In the genomic region with DNA sequence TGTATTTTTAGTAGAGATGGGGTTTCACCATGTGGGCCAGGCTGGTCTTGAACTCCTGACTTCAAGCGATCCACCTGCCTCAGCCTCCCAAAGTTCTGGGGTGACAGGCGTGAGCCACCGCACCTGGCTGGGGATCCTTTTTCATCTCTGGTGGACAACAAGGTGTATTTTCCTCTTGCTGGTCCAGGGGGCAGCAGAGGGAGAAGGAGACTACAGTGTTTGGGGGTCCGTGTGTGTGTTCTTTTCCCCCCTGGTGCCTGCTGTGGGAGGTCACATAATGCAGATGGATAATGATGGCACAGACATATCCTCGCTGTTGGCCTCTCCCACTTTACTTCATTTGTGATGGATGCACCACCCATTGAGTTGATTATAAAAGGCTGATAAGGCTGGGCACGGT, we compare ENCODE assay signal across 18 cellular contexts. TPM values are rescaled to one million over a fixed set of nuclear protein-coding genes. Genes with fewer than 3 reads are reported as not detected.
A peak's percentile ranks its signal among the peaks of the same experiment; 100 is the strongest.
DNase-seq lines count a peak whose midpoint lies in the region; ATAC-seq, FAIRE-seq and TF ChIP-seq lines count a peak whose summit lies in the region.
"Had no signal": no experiment of that assay in that cellular context is flagged by ENCODE, and none has a peak within 500 bp of the region (broad histone marks: within the 10 kb centered on the region; RNA-seq: fewer than 3 reads in every experiment).

No MANE protein-coding gene starts in this region.

- no peak overlapping the region for H3K23ac ChIP-seq in H1 (ENCODE audit: insufficient read length)

- peaks cover 9% of the 10 kb centered on the region; the same call in 1 of the 2 replicates for H3K23me2 ChIP-seq in H1 (ENCODE audit: low read depth, low read length)

- H3K27ac ChIP-seq in H1 (ENCODE audit: low read depth, low read length) (no peak overlapping the region), neural progenitor cell (no peak overlapping the region), right atrium auricular region (no peak overlapping the region)
- H3K27ac ChIP-seq: skin epidermis, tibial artery had no signal

- no peak overlapping the region for H2BK120ac ChIP-seq in H1 (replicated peaks; ENCODE audit: low read depth, low read length)

- H3K4me1 ChIP-seq in H1 (replicated peaks in 1 of 4; ENCODE audit: control insufficient read depth in 3 of 4, insufficient read depth in 4 of 4, low read length in 3 of 4) = no peaks in the 10 kb centered on the region
- H3K4me1 ChIP-seq in neural progenitor cell = no peaks in the 10 kb centered on the region
- no peaks in the 10 kb centered on the region for H3K4me1 ChIP-seq in right atrium auricular region
- H3K4me1 ChIP-seq: tibial artery had no signal

- no peak overlapping the region for H3K14ac ChIP-seq in H1 (ENCODE audit: insufficient read length)

- no peak for TF ChIP-seq POLR2A in H1 (IDR thresholded peaks at IDR 0.05; ENCODE audit: control extremely low read depth in 1 of 2, low read depth in 2 of 2, low read length in 2 of 2)

- no peak overlapping the region for H2AK5ac ChIP-seq in H1 (ENCODE audit: low read depth, low read length)

- peaks cover 16% of the 10 kb centered on the region for H3K36me3 Mint-ChIP-seq in neural progenitor cell
- peaks cover 22% of the 10 kb centered on the region for H3K36me3 Mint-ChIP-seq in activated CD8-positive, alpha-beta T cell treated with anti-CD3 and anti-CD28 coated beads for 36 hours (ENCODE audit: low read depth)

- no peaks in the 10 kb centered on the region for H3K79me2 ChIP-seq in H1 (ENCODE audit: control insufficient read depth in 1 of 2, insufficient read depth in 2 of 2, low read length in 2 of 2)
- H3K79me2 ChIP-seq in neural progenitor cell (ENCODE audit: low read depth) = no peaks in the 10 kb centered on the region

- H4K8ac ChIP-seq in H1 (ENCODE audit: extremely low read depth, insufficient read depth, low read length) = no peak overlapping the region

- H2BK20ac ChIP-seq in H1 (ENCODE audit: low read length) = no peak overlapping the region

- H2AFZ ChIP-seq in H1 (ENCODE audit: low read length) (no peak overlapping the region), neural progenitor cell (replicated peaks) (no peak overlapping the region)

- FAIRE-seq in H1 (lab: Jason Lieb, UNC) = no peak

- POLR2A ChIA-PET in GM10248 (lab: Yijun Ruan, JAX) = no interaction called here
- POLR2A ChIA-PET in H1 (lab: Charles Lee; ENCODE audit: partially characterized antibody) = no interaction called here
- POLR2A ChIA-PET in activated CD8-positive, alpha-beta T cell treated with anti-CD3 and anti-CD28 coated beads for 36 hours (lab: Charles Lee) = no interaction called here

- H4K20me1 ChIP-seq in H1 (replicated peaks in 1 of 2; ENCODE audit: control insufficient read depth in 1 of 2, insufficient read depth in 2 of 2, low read length in 2 of 2) (peaks cover 0 to 2% of the 10 kb centered on the region in 2 experiments), neural progenitor cell (ENCODE audit: low read depth) (no peaks in the 10 kb centered on the region)

- H3K4me3 ChIP-seq in Jurkat, Clone E6-1 (ENCODE audit: low read length) = no peak overlapping the region
- H3K4me3 ChIP-seq in H1 (ENCODE audit: extremely low read depth in 1 of 4, insufficient read depth in 2 of 4, low read depth in 3 of 4, low read length in 4 of 4) = no peak overlapping the region
- H3K4me3 ChIP-seq in neural progenitor cell = no peak overlapping the region
- no peak overlapping the region for H3K4me3 ChIP-seq in right atrium auricular region
- H3K4me3 ChIP-seq: mucosa of descending colon, skin epidermis, tibial artery had no signal

- CTCF ChIA-PET in GM10248 (lab: Yijun Ruan, JAX) = no interaction called here
- CTCF ChIA-PET in H1 (lab: Charles Lee; ENCODE audit: partially characterized antibody) = no interaction called here
- CTCF ChIA-PET in activated CD8-positive, alpha-beta T cell treated with anti-CD3 and anti-CD28 coated beads for 36 hours (lab: Charles Lee) = no interaction called here

- ATAC-seq in activated CD8-positive, alpha-beta T cell treated with anti-CD3 and anti-CD28 coated beads for 36 hours = no peak
- ATAC-seq: activated CD4-positive, alpha-beta T cell treated with anti-CD3 and anti-CD28 coated beads for 36 hours; mucosa of descending colon had no signal

- TF ChIP-seq CTCF in GM10248 (IDR thresholded peaks at IDR 0.05; ENCODE audit: control extremely low read depth, extremely low read depth, low read depth, missing control alignments) = peak; percentile 13
- peak; percentile 42 to 58 (median 43) for TF ChIP-seq CTCF in H1 (IDR thresholded peaks at IDR 0.05; ENCODE audit: control extremely low read depth in 1 of 3, insufficient read depth in 1 of 3, low read depth in 1 of 3, low read length in 3 of 3)
- TF ChIP-seq CTCF in neural progenitor cell (IDR thresholded peaks at IDR 0.05) = peak; percentile 43
- TF ChIP-seq CTCF in right atrium auricular region (IDR thresholded peaks at IDR 0.05) = no peak
- TF ChIP-seq CTCF in activated CD8-positive, alpha-beta T cell treated with anti-CD3 and anti-CD28 coated beads for 36 hours (IDR thresholded peaks at IDR 0.05) = no peak

- no peaks in the 10 kb centered on the region for H3K9me3 Mint-ChIP-seq in neural progenitor cell
- no peaks in the 10 kb centered on the region for H3K9me3 Mint-ChIP-seq in activated CD8-positive, alpha-beta T cell treated with anti-CD3 and anti-CD28 coated beads for 36 hours
- H3K9me3 Mint-ChIP-seq: T-helper 2 cell treated with Interferon-gamma antibody and Interleukin-4, amounts not matched to agents 5 μg/mL and 100 μg/mL, for 36 hours had no signal

- no peaks in the 10 kb centered on the region for H3K27me3 ChIP-seq in H1 (replicated peaks in 1 of 4; ENCODE audit: control insufficient read depth in 3 of 4, extremely low read depth in 1 of 4, insufficient read depth in 3 of 4, low read length in 3 of 4)
- H3K27me3 ChIP-seq in neural progenitor cell = no peaks in the 10 kb centered on the region
- H3K27me3 ChIP-seq in right atrium auricular region = no peaks in the 10 kb centered on the region
- H3K27me3 ChIP-seq: tibial artery had no signal

- TF ChIP-seq EP300 in H1 (IDR thresholded peaks at IDR 0.05; ENCODE audit: borderline replicate concordance in 1 of 2, low read depth in 2 of 2, low read length in 2 of 2) = no peak

- no peak overlapping the region for H3K18ac ChIP-seq in H1 (ENCODE audit: extremely low read depth, low read length)

- no peak overlapping the region for H3K27ac Mint-ChIP-seq in neural progenitor cell
- H3K27ac Mint-ChIP-seq in activated CD8-positive, alpha-beta T cell treated with anti-CD3 and anti-CD28 coated beads for 36 hours = no peak overlapping the region
- H3K27ac Mint-ChIP-seq: activated CD4-positive, alpha-beta T cell treated with anti-CD3 and anti-CD28 coated beads for 36 hours; activated naive CD8-positive, alpha-beta T cell; T-helper 2 cell treated with Interferon-gamma antibody and Interleukin-4, amounts not matched to agents 5 μg/mL and 100 μg/mL, for 36 hours had no signal

- peaks cover 2% of the 10 kb centered on the region for H3K4me1 Mint-ChIP-seq in neural progenitor cell
- peaks cover 15% of the 10 kb centered on the region for H3K4me1 Mint-ChIP-seq in activated CD8-positive, alpha-beta T cell treated with anti-CD3 and anti-CD28 coated beads for 36 hours (ENCODE audit: low read depth)

- H3K9ac ChIP-seq in H1 (replicated peaks in 1 of 4; ENCODE audit: extremely low read depth in 1 of 4, low read depth in 3 of 4, low read length in 3 of 4) = no peak overlapping the region
- no peak overlapping the region for H3K9ac ChIP-seq in neural progenitor cell

- peaks cover 0 to 7% (median 0%) of the 10 kb centered on the region in 4 experiments; a peak in 1 of 8 replicates for H3K36me3 ChIP-seq in H1 (ENCODE audit: control insufficient read depth in 2 of 4, insufficient read depth in 4 of 4, low read length in 3 of 4)
- no peaks in the 10 kb centered on the region for H3K36me3 ChIP-seq in neural progenitor cell
- H3K36me3 ChIP-seq in right atrium auricular region = no peaks in the 10 kb centered on the region

- no peak overlapping the region for H2BK15ac ChIP-seq in H1 (ENCODE audit: low read length)

- 75% methylated on average over 6 of the region's 6 CpGs; no CpG with 5 or more reads in 1 of the 2 experiments for WGBS in H1 (ENCODE audit: extremely low coverage in 1 of 2, insufficient coverage in 1 of 2, insufficient read length in 1 of 2, insufficient replicate concordance in 2 of 2, low coverage in 1 of 2, low lambda C conversion rate in 2 of 2, missing lambda C conversion rate in 1 of 2), 2 experiments

- no peak overlapping the region for H3K4ac ChIP-seq in H1 (replicated peaks; ENCODE audit: insufficient read length, low read depth, low read length)

- no peaks in the 10 kb centered on the region for H3F3A ChIP-seq in neural progenitor cell (ENCODE audit: low read depth)

- H3K79me1 ChIP-seq in H1 (ENCODE audit: low read depth, low read length) = no peaks in the 10 kb centered on the region

- no peak overlapping the region for H2BK5ac ChIP-seq in H1 (ENCODE audit: low read depth, low read length)

- H3K9me3 ChIP-seq in H1 (ENCODE audit: insufficient read depth in 2 of 2, low read depth in 1 of 2, low read length in 1 of 2) (no peaks in the 10 kb centered on the region), neural progenitor cell (ENCODE audit: low read depth) (no peaks in the 10 kb centered on the region), right atrium auricular region (no peaks in the 10 kb centered on the region)
- H3K9me3 ChIP-seq: mucosa of descending colon, tibial artery had no signal

- no peak overlapping the region for H3K4me3 Mint-ChIP-seq in neural progenitor cell
- H3K4me3 Mint-ChIP-seq in activated CD8-positive, alpha-beta T cell treated with anti-CD3 and anti-CD28 coated beads for 36 hours = no peak overlapping the region
- H3K4me3 Mint-ChIP-seq: activated CD4-positive, alpha-beta T cell treated with anti-CD3 and anti-CD28 coated beads for 36 hours; activated naive CD8-positive, alpha-beta T cell; T-helper 2 cell treated with Interferon-gamma antibody and Interleukin-4, amounts not matched to agents 5 μg/mL and 100 μg/mL, for 36 hours had no signal

- no peak overlapping the region for H4K91ac ChIP-seq in H1 (replicated peaks; ENCODE audit: insufficient read length, low read length)

- TF ChIP-seq RAD21 in H1 (IDR thresholded peaks at IDR 0.05 in 1 of 2, conservative IDR thresholded peaks at IDR 0.05 in 1 of 2; ENCODE audit: low read depth in 2 of 2, low read length in 2 of 2) = peak; percentile 37 to 54

- H4K5ac ChIP-seq in H1 (ENCODE audit: insufficient read length, low read depth, low read length) = no peak overlapping the region

- intact Hi-C loops in activated CD8-positive, alpha-beta T cell treated with anti-CD3 and anti-CD28 coated beads for 36 hours (cut with micrococcal nuclease) = no loop called here

- no peak overlapping the region for H2BK12ac ChIP-seq in H1 (ENCODE audit: low read depth, low read length)

- H3K56ac ChIP-seq in H1 (replicated peaks; ENCODE audit: insufficient read length, low read depth, low read length) = no peak overlapping the region

- H3K27me3 Mint-ChIP-seq in neural progenitor cell (ENCODE audit: insufficient read depth, low read depth) = peaks cover 4% of the 10 kb centered on the region
- no peaks in the 10 kb centered on the region for H3K27me3 Mint-ChIP-seq in activated CD8-positive, alpha-beta T cell treated with anti-CD3 and anti-CD28 coated beads for 36 hours
- H3K27me3 Mint-ChIP-seq: activated CD4-positive, alpha-beta T cell treated with anti-CD3 and anti-CD28 coated beads for 36 hours; activated naive CD8-positive, alpha-beta T cell had no signal

- H3K4me2 ChIP-seq in H1 (ENCODE audit: insufficient read depth in 1 of 2, low read depth in 2 of 2, low read length in 2 of 2) (no peak overlapping the region), neural progenitor cell (no peak overlapping the region)

- no peak for DNase-seq in GM10248 (ENCODE audit: extremely low spot score)
- peak; percentile 28 for DNase-seq in Jurkat, Clone E6-1 (ENCODE audit: low read depth, low spot score)
- peak in 1 of 2 experiments; percentile 63 for DNase-seq in H1 (ENCODE audit: low read depth in 1 of 2, low spot score in 2 of 2)
- peak; percentile 16 for DNase-seq in neural progenitor cell (ENCODE audit: low spot score)
- no peak for DNase-seq in EL
- no peak for DNase-seq in SW 1271 (lab: John Stamatoyannopoulos, UW)
- no peak for DNase-seq in right atrium auricular region (ENCODE audit: low spot score)
- no peak for DNase-seq in activated CD8-positive, alpha-beta T cell treated with anti-CD3 and anti-CD28 coated beads for 36 hours
- DNase-seq: activated CD4-positive, alpha-beta T cell treated with anti-CD3 and anti-CD28 coated beads for 36 hours; activated T-cell treated with anti-CD3 and anti-CD28 coated beads for 4 hours; islet precursor cell; mucosa of descending colon; NCI-H1092 treated with DMSO at 0.1 percent for 48 hours; SHP77; tibial artery had no signal

RNA-seq across cellular contexts. Expression of gene CD99, which starts 39.0 kb away (rescaled TPM):
- polyA plus RNA-seq in Jurkat, Clone E6-1 (2012; ENCODE audit: insufficient read depth, insufficient read length) = 682 TPM
- 46.9 and 47.8 TPM in 2 replicates for total RNA-seq in H1 (2021; fragmentation: NEBNext Ultra II Directional; extraction: Animal tissue kit (Norgen Biotek cat#: 25700))
- polyA plus RNA-seq in H1 (2011; rRNA removed) = 30.1 and 44.0 TPM in 2 replicates
- 33.5 TPM for polyA plus RNA-seq in H1 (2011; cell fraction: cytosol; rRNA removed)
- 29.9 TPM for polyA plus RNA-seq in H1 (2011; cell fraction: nucleus; rRNA removed)
- polyA plus RNA-seq in H1 (2012, experiment 1 of 2) = 71.0 to 90.9 TPM (median 85.7 TPM) in 4 replicates
- 90.6 TPM for polyA plus RNA-seq in H1 (2012, experiment 2 of 2)
- 70.9 TPM for polyA plus RNA-seq in H1 (2013, experiment 1 of 2)
- polyA plus RNA-seq in H1 (2013, experiment 2 of 2) = 85.5 TPM
- polyA minus RNA-seq in H1 (2011; rRNA and poly(A)+ RNA removed) = 10.0 TPM in 2 replicates
- 21.8 TPM for polyA minus RNA-seq in H1 (2011; cell fraction: cytosol; rRNA and poly(A)+ RNA removed)
- 11.6 TPM for polyA minus RNA-seq in H1 (2011; cell fraction: nucleus; rRNA and poly(A)+ RNA removed)
- 70.4 and 81.8 TPM in 2 replicates for total RNA-seq in neural progenitor cell (ENCODE audit: low replicate concordance)
- 100 to 1,000 TPM; 234 to 282 TPM for total RNA-seq in right atrium auricular region
- total RNA-seq in activated CD8-positive, alpha-beta T cell treated with anti-CD3 and anti-CD28 coated beads for 36 hours = 100 to 1,000 TPM; 121 to 123 TPM

Comparison
In these comparisons a context has a peak if more than half of its experiments do, and no peak if none do; other contexts are left out.
1. DNase-seq: peak in Jurkat, Clone E6-1 (single experiment) and neural progenitor cell (single experiment); none in GM10248 (single experiment), EL (single experiment), SW 1271 (0 of 2), right atrium auricular region (single experiment) and activated CD8-positive, alpha-beta T cell treated with anti-CD3 and anti-CD28 coated beads for 36 hours (single experiment).
2. CTCF ChIP-seq: peak in GM10248 (single experiment), H1 (3 of 3) and neural progenitor cell (single experiment); none in right atrium auricular region (0 of 2) and activated CD8-positive, alpha-beta T cell treated with anti-CD3 and anti-CD28 coated beads for 36 hours (single experiment).